Comparison of ENCODE assay signal across 9 cellular contexts in genomic region chr14:49986344-49987014, GRCh38.
DNase-seq lines count a peak whose midpoint lies in the region; ATAC-seq and TF ChIP-seq lines count a peak whose summit lies in the region.
"Had no signal": no experiment of that assay in that cellular context is flagged by ENCODE, and none has a peak within 500 bp of the region (broad histone marks: within the 10 kb centered on the region; RNA-seq: fewer than 3 reads in every experiment).

No MANE protein-coding gene starts in this region.

- H3K9me3 ChIP-seq in right lobe of liver (no peaks in the 10 kb centered on the region), upper lobe of right lung (no peaks in the 10 kb centered on the region)

- peaks cover 4 to 5% of the 10 kb centered on the region in 2 donors for H3K9me3 Mint-ChIP-seq in activated naive CD4-positive, alpha-beta T cell treated with anti-CD3 and anti-CD28 coated beads, Interleukin-2, amount 50 U/mL, for 72 hours
- H3K9me3 Mint-ChIP-seq: dendritic cell treated with granulocyte-macrophage colony-stimulating factor and Interleukin-4, amounts not matched to agents 40 ng/mL and 50 ng/mL, for 4 days had no signal

- TF ChIP-seq CTCF in right lobe of liver (IDR thresholded peaks at IDR 0.05) (no peak), upper lobe of right lung (IDR thresholded peaks at IDR 0.05) (no peak)

- H3K27me3 ChIP-seq in right lobe of liver (no peaks in the 10 kb centered on the region), upper lobe of right lung (no peaks in the 10 kb centered on the region)

- peak; percentile 23 to 27 for ATAC-seq in activated naive CD4-positive, alpha-beta T cell treated with anti-CD3 and anti-CD28 coated beads, Interleukin-2, amount 50 U/mL, for 72 hours
- ATAC-seq in right lobe of liver (peak; percentile 24 to 36 (median 28)), upper lobe of right lung (peak; percentile 76), HG02981 (IDR thresholded peaks at IDR 0.05; ENCODE audit: unreplicated experiment) (no peak), HG02759 (IDR thresholded peaks at IDR 0.05; ENCODE audit: unreplicated experiment) (no peak)

- intact Hi-C loops in right lobe of liver (cut with DNase I) = no loop called here
- intact Hi-C loops in upper lobe of right lung (cut with DNase I) = no loop called here

- no peak for DNase-seq in activated naive CD4-positive, alpha-beta T cell treated with anti-CD3 and anti-CD28 coated beads, Interleukin-2, amount 50 U/mL, for 72 hours (ENCODE audit: low spot score in 2 of 2)
- DNase-seq in activated naive CD4-positive, alpha-beta T cell treated with anti-CD3 and anti-CD28 coated beads, Interleukin-2, amount 50 U/mL, for 16 hours = no peak
- DNase-seq in right lobe of liver = no peak
- DNase-seq in upper lobe of right lung = no peak
- DNase-seq in COR-L47 (lab: John Stamatoyannopoulos, UW) = no peak

- H3K27ac ChIP-seq in angular gyrus (ENCODE audit: low read depth, low read length) = peak overlapping the region; percentile 44
- peak overlapping the region; percentile 78 to 90 (median 86) for H3K27ac ChIP-seq in right lobe of liver
- H3K27ac ChIP-seq in upper lobe of right lung = peak overlapping the region; percentile 66

- H3K4me1 ChIP-seq in right lobe of liver (peaks cover 0 to 26% (median 8%) of the 10 kb centered on the region in 4 donors), upper lobe of right lung (peaks cover 13% of the 10 kb centered on the region)

- H3K4me3 ChIP-seq in right lobe of liver = peak overlapping the region in 2 of 3 donors; percentile 5 to 17
- H3K4me3 ChIP-seq in upper lobe of right lung = no peak overlapping the region

- H3K36me3 ChIP-seq in right lobe of liver = no peaks in the 10 kb centered on the region
- no peaks in the 10 kb centered on the region for H3K36me3 ChIP-seq in upper lobe of right lung

- WGBS in right lobe of liver (ENCODE audit: insufficient coverage, low coverage, low lambda C conversion rate, missing lambda C conversion rate) = 28% methylated on average over 6 of the region's 6 CpGs

- TF ChIP-seq POLR2A in right lobe of liver (IDR thresholded peaks at IDR 0.05) = peak; percentile 32

- H3K36me3 Mint-ChIP-seq in activated naive CD4-positive, alpha-beta T cell treated with anti-CD3 and anti-CD28 coated beads, Interleukin-2, amount 50 U/mL, for 72 hours = peaks cover 0 to 18% of the 10 kb centered on the region in 2 donors

- peak overlapping the region in 1 of 2 donors; percentile 81 for H3K27ac Mint-ChIP-seq in activated naive CD4-positive, alpha-beta T cell treated with anti-CD3 and anti-CD28 coated beads, Interleukin-2, amount 50 U/mL, for 72 hours
- H3K27ac Mint-ChIP-seq: dendritic cell treated with granulocyte-macrophage colony-stimulating factor and Interleukin-4, amounts not matched to agents 40 ng/mL and 50 ng/mL, for 4 days had no signal

Comparison
In these comparisons a context has a peak if more than half of its experiments do, and no peak if none do; other contexts are left out.
1. ATAC-seq: peak in activated naive CD4-positive, alpha-beta T cell treated with anti-CD3 and anti-CD28 coated beads, Interleukin-2, amount 50 U/mL, for 72 hours (2 of 2), right lobe of liver (4 of 4) and upper lobe of right lung (single experiment); none in HG02981 (single experiment) and HG02759 (single experiment).
2. Peak in every context shown above with its lines, with median percentiles within 50 percentile points of each other: H3K27ac ChIP-seq.